12 cellular contexts compared by ENCODE assay signal in genomic region chr1:153543738-153544135, GRCh38. TPM values are rescaled to one million over a fixed set of nuclear protein-coding genes. Genes with fewer than 3 reads are reported as not detected.
DNase-seq lines count a peak whose midpoint lies in the region; ATAC-seq and TF ChIP-seq lines count a peak whose summit lies in the region.
"Had no signal": no experiment of that assay in that cellular context is flagged by ENCODE, and none has a peak within 500 bp of the region (broad histone marks: within the 10 kb centered on the region; RNA-seq: fewer than 3 reads in every experiment).

No MANE protein-coding gene starts in this region.

- peak overlapping the region in 2 of 3 donors; percentile 94 to 96 for H3K27ac ChIP-seq in thyroid gland

- CTCF ChIA-PET in activated CD8-positive, alpha-beta memory T cell treated with anti-CD3 and anti-CD28 coated beads, Interleukin-2, amount 10 ng/mL, durations not matched to agents 7 days and 5 days (lab: Charles Lee) = interaction anchor here (1.5 to 8.9 kb wide), 4 partner anchors 10 to 33 kb away, joined by 4 to 124 read pairs (median 20); partner anchors contain the start of gene S100A6

- no peak for TF ChIP-seq POLR2A in thyroid gland (IDR thresholded peaks at IDR 0.05)

- H3K36me3 ChIP-seq in mucosa of stomach (ENCODE audit: control insufficient read depth, insufficient read depth, low read length) = no peaks in the 10 kb centered on the region
- no peaks in the 10 kb centered on the region for H3K36me3 ChIP-seq in thyroid gland

- peak overlapping the region; percentile 67 for H3K27ac Mint-ChIP-seq in activated CD8-positive, alpha-beta memory T cell treated with anti-CD3 and anti-CD28 coated beads, Interleukin-2, amount 10 ng/mL, durations not matched to agents 7 days and 5 days
- peak overlapping the region; percentile 98 for H3K27ac Mint-ChIP-seq in activated naive CD8-positive, alpha-beta T cell treated with anti-CD3 and anti-CD28 coated beads for 36 hours

- TF ChIP-seq CTCF in thyroid gland (IDR thresholded peaks at IDR 0.05) = no peak

- no peaks in the 10 kb centered on the region for H3K9me3 ChIP-seq in mucosa of stomach (ENCODE audit: control insufficient read depth, low read length)
- H3K9me3 ChIP-seq in thyroid gland = no peaks in the 10 kb centered on the region
- H3K9me3 ChIP-seq: psoas muscle had no signal

- no peaks in the 10 kb centered on the region for H3K27me3 ChIP-seq in mucosa of stomach (ENCODE audit: control insufficient read depth, insufficient read depth, low read length)
- no peaks in the 10 kb centered on the region for H3K27me3 ChIP-seq in thyroid gland

- H3K4me1 ChIP-seq in mucosa of stomach (ENCODE audit: control insufficient read depth, insufficient read depth, low read length) = peaks cover 91% of the 10 kb centered on the region
- H3K4me1 ChIP-seq in thyroid gland = peaks cover 56 to 94% of the 10 kb centered on the region in 2 donors

- H3K36me3 Mint-ChIP-seq in activated CD8-positive, alpha-beta memory T cell treated with anti-CD3 and anti-CD28 coated beads, Interleukin-2, amount 10 ng/mL, durations not matched to agents 7 days and 5 days = peaks cover 37% of the 10 kb centered on the region
- H3K36me3 Mint-ChIP-seq in activated naive CD8-positive, alpha-beta T cell treated with anti-CD3 and anti-CD28 coated beads for 36 hours = peaks cover 22% of the 10 kb centered on the region

- H3K4me3 ChIP-seq in mucosa of stomach (ENCODE audit: low read length) (no peak overlapping the region), thyroid gland (replicated peaks in 1 of 3) (no peak overlapping the region)

- intact Hi-C loops in thyroid gland (cut with DNase I) = no loop called here

- H3K4me1 Mint-ChIP-seq in activated CD8-positive, alpha-beta memory T cell treated with anti-CD3 and anti-CD28 coated beads, Interleukin-2, amount 10 ng/mL, durations not matched to agents 7 days and 5 days = peaks cover 83% of the 10 kb centered on the region
- peaks cover 72% of the 10 kb centered on the region for H3K4me1 Mint-ChIP-seq in activated naive CD8-positive, alpha-beta T cell treated with anti-CD3 and anti-CD28 coated beads for 36 hours

- no peak for DNase-seq in activated CD8-positive, alpha-beta memory T cell treated with anti-CD3 and anti-CD28 coated beads, Interleukin-2, amount 10 ng/mL, durations not matched to agents 7 days and 5 days
- DNase-seq in activated CD8-positive, alpha-beta memory T cell treated with anti-CD3 and anti-CD28 coated beads for 24 hours = no peak
- DNase-seq in activated naive CD8-positive, alpha-beta T cell treated with anti-CD3 and anti-CD28 coated beads for 36 hours = no peak
- DNase-seq in thyroid gland (no peak), H4 (ENCODE audit: low spot score) (no peak), NCI-H1694 treated with DMSO at 0.1 percent for 48 hours (lab: John Stamatoyannopoulos, UW) (no peak)
- DNase-seq: amniotic stem cell, psoas muscle had no signal

- H3K4me3 Mint-ChIP-seq in activated CD8-positive, alpha-beta memory T cell treated with anti-CD3 and anti-CD28 coated beads, Interleukin-2, amount 10 ng/mL, durations not matched to agents 7 days and 5 days = peak overlapping the region; percentile 96
- H3K4me3 Mint-ChIP-seq in activated naive CD8-positive, alpha-beta T cell treated with anti-CD3 and anti-CD28 coated beads for 36 hours = peak overlapping the region; percentile 27

- no peak for ATAC-seq in activated CD8-positive, alpha-beta memory T cell treated with anti-CD3 and anti-CD28 coated beads, Interleukin-2, amount 10 ng/mL, durations not matched to agents 7 days and 5 days
- no peak for ATAC-seq in GM21723 (IDR thresholded peaks at IDR 0.05; ENCODE audit: unreplicated experiment)
- ATAC-seq: psoas muscle had no signal

- no peaks in the 10 kb centered on the region for H3K9me3 Mint-ChIP-seq in activated CD8-positive, alpha-beta memory T cell treated with anti-CD3 and anti-CD28 coated beads, Interleukin-2, amount 10 ng/mL, durations not matched to agents 7 days and 5 days (ENCODE audit: low read depth)
- peaks cover 2% of the 10 kb centered on the region for H3K9me3 Mint-ChIP-seq in activated naive CD8-positive, alpha-beta T cell treated with anti-CD3 and anti-CD28 coated beads for 36 hours

- no peaks in the 10 kb centered on the region for H3K27me3 Mint-ChIP-seq in activated CD8-positive, alpha-beta memory T cell treated with anti-CD3 and anti-CD28 coated beads, Interleukin-2, amount 10 ng/mL, durations not matched to agents 7 days and 5 days
- no peaks in the 10 kb centered on the region for H3K27me3 Mint-ChIP-seq in activated naive CD8-positive, alpha-beta T cell treated with anti-CD3 and anti-CD28 coated beads for 36 hours

- WGBS in thyroid gland, 2 donors = 87 to 89% methylated on average over 4 of the region's 4 CpGs

- H3K9ac ChIP-seq in mucosa of stomach (ENCODE audit: low read length) = peak overlapping the region; percentile 9

RNA-seq across cellular contexts. Expression of gene S100A4, which starts 1.9 kb away (rescaled TPM):
- total RNA-seq in activated CD8-positive, alpha-beta memory T cell treated with anti-CD3 and anti-CD28 coated beads, Interleukin-2, amount 10 ng/mL, durations not matched to agents 7 days and 5 days = 100 to 1,000 TPM; 898 to 906 TPM
- total RNA-seq in activated naive CD8-positive, alpha-beta T cell treated with anti-CD3 and anti-CD28 coated beads for 36 hours = 10 to 100 TPM; 44.7 to 44.9 TPM
- 100 to 1,000 TPM in 2 of 4 donors, 10 to 100 TPM in 2; 57.3 to 251 (median 133) TPM for total RNA-seq in thyroid gland
- 33.4 and 36.2 TPM in 2 replicates for total RNA-seq in H4 (2014; rRNA removed; shearing (Covaris generic))

RNA-seq across cellular contexts. Expression of gene S100A5, which starts 3.0 kb away (rescaled TPM):
- 1 to 10 TPM; 1.6 to 3.0 TPM for total RNA-seq in activated CD8-positive, alpha-beta memory T cell treated with anti-CD3 and anti-CD28 coated beads, Interleukin-2, amount 10 ng/mL, durations not matched to agents 7 days and 5 days
- 1 to 10 TPM; 1.2 to 1.6 TPM for total RNA-seq in activated naive CD8-positive, alpha-beta T cell treated with anti-CD3 and anti-CD28 coated beads for 36 hours
- total RNA-seq in thyroid gland = 10 to 100 TPM in 1 of 4 donors, 1 to 10 TPM in 3; 2.2 to 12.6 (median 6.5) TPM
- not detected in 2 replicates for total RNA-seq in H4 (2014; rRNA removed; shearing (Covaris generic))
- total RNA-seq: kidney epithelial cell, OCI-LY7, psoas muscle had no signal

RNA-seq across cellular contexts. Expression of gene S100A3, which starts 5.3 kb away (rescaled TPM):
- total RNA-seq in activated CD8-positive, alpha-beta memory T cell treated with anti-CD3 and anti-CD28 coated beads, Interleukin-2, amount 10 ng/mL, durations not matched to agents 7 days and 5 days = not detected
- total RNA-seq in activated naive CD8-positive, alpha-beta T cell treated with anti-CD3 and anti-CD28 coated beads for 36 hours = not detected
- 1 to 10 TPM in 1 of 4 donors, under 1 TPM in 1, not detected in 2; 0.83 to 1.7 TPM for total RNA-seq in thyroid gland
- 5.2 and 5.3 TPM in 2 replicates for total RNA-seq in H4 (2014; rRNA removed; shearing (Covaris generic))
- total RNA-seq: OCI-LY7 had no signal

RNA-seq across cellular contexts. Expression of gene S100A6, which starts 7.9 kb away (rescaled TPM):
- total RNA-seq in activated CD8-positive, alpha-beta memory T cell treated with anti-CD3 and anti-CD28 coated beads, Interleukin-2, amount 10 ng/mL, durations not matched to agents 7 days and 5 days = 100 to 1,000 TPM; 386 to 543 TPM
- total RNA-seq in activated naive CD8-positive, alpha-beta T cell treated with anti-CD3 and anti-CD28 coated beads for 36 hours = 100 to 1,000 TPM; 144 to 155 TPM
- 100 to 1,000 TPM; 128 to 573 (median 360) TPM for total RNA-seq in thyroid gland
- 469 and 852 TPM in 2 replicates for total RNA-seq in H4 (2014; rRNA removed; shearing (Covaris generic))
- total RNA-seq: OCI-LY7 had no signal

RNA-seq across cellular contexts. Expression of gene S100A2, which starts 21.9 kb away (rescaled TPM):
- under 1 TPM; 0.50 to 0.96 TPM for total RNA-seq in activated CD8-positive, alpha-beta memory T cell treated with anti-CD3 and anti-CD28 coated beads, Interleukin-2, amount 10 ng/mL, durations not matched to agents 7 days and 5 days
- under 1 TPM in 1 of 2 experiments, not detected in 1; 0.60 TPM for total RNA-seq in activated naive CD8-positive, alpha-beta T cell treated with anti-CD3 and anti-CD28 coated beads for 36 hours
- 10 to 100 TPM in 1 of 4 donors, 1 to 10 TPM in 3; 2.6 to 10.1 (median 5.9) TPM for total RNA-seq in thyroid gland
- 17.8 and 33.2 TPM in 2 replicates for total RNA-seq in H4 (2014; rRNA removed; shearing (Covaris generic))
